9 cellular contexts compared by ENCODE assay signal in genomic region chr4:4524364-4524763, GRCh38. TPM values are rescaled to one million over a fixed set of nuclear protein-coding genes. Genes with fewer than 3 reads are reported as not detected.
DNase-seq lines count a peak whose midpoint lies in the region; ATAC-seq and TF ChIP-seq lines count a peak whose summit lies in the region.
"Had no signal": no experiment of that assay in that cellular context is flagged by ENCODE, and none has a peak within 500 bp of the region (broad histone marks: within the 10 kb centered on the region; RNA-seq: fewer than 3 reads in every experiment).

No MANE protein-coding gene starts in this region.

- H3K4me3 Mint-ChIP-seq in effector memory CD8-positive, alpha-beta T cell: peak overlapping the region; percentile 33 to 48

- peak overlapping the region; percentile 86 to 91 for H3K27ac Mint-ChIP-seq in effector memory CD8-positive, alpha-beta T cell

- H3K27me3 Mint-ChIP-seq in effector memory CD8-positive, alpha-beta T cell: no peaks in the 10 kb centered on the region

- DNase-seq in NCI-H69 (lab: John Stamatoyannopoulos, UW): peak; percentile 73
- peak; percentile 46 to 49 (median 49) for DNase-seq in effector memory CD8-positive, alpha-beta T cell
- no peak for DNase-seq in upper lobe of right lung
- DNase-seq in SKM-1 treated with dmso at 0.1 percent for 144 hours (lab: John Stamatoyannopoulos, UW; ENCODE audit: unreplicated experiment): no peak
- DNase-seq in NCI-H526 (lab: John Stamatoyannopoulos, UW): no peak
- DNase-seq in coronary artery (ENCODE audit: low spot score): no peak

- no peaks in the 10 kb centered on the region for H3K4me1 ChIP-seq in upper lobe of right lung

- no peaks in the 10 kb centered on the region for H3K27me3 ChIP-seq in upper lobe of right lung

- peaks cover 25 to 36% of the 10 kb centered on the region in 2 donors for H3K4me1 Mint-ChIP-seq in effector memory CD8-positive, alpha-beta T cell (ENCODE audit: low read depth in 2 of 2)

- ATAC-seq in GM18520 (IDR thresholded peaks at IDR 0.05; ENCODE audit: unreplicated experiment): peak; percentile 96
- ATAC-seq in HG02588 (IDR thresholded peaks at IDR 0.05; ENCODE audit: unreplicated experiment): peak; percentile 99
- peak; percentile 100 for ATAC-seq in effector memory CD8-positive, alpha-beta T cell (replicated peaks)
- peak; percentile 69 for ATAC-seq in upper lobe of right lung

- H3K4me3 ChIP-seq in upper lobe of right lung (no peak overlapping the region), coronary artery (no peak overlapping the region)

- H3K9me3 Mint-ChIP-seq in effector memory CD8-positive, alpha-beta T cell: no peaks in the 10 kb centered on the region

- intact Hi-C loops in upper lobe of right lung (cut with DNase I): no loop called here

- H3K27ac ChIP-seq in upper lobe of right lung (no peak overlapping the region), coronary artery (no peak overlapping the region)
- H3K27ac ChIP-seq: VCaP had no signal

- TF ChIP-seq CTCF in upper lobe of right lung (IDR thresholded peaks at IDR 0.05) (peak; percentile 7), coronary artery (IDR thresholded peaks at IDR 0.05) (no peak)

- no peaks in the 10 kb centered on the region for H3K9me3 ChIP-seq in upper lobe of right lung

- H3K36me3 Mint-ChIP-seq in effector memory CD8-positive, alpha-beta T cell (ENCODE audit: insufficient read depth): peaks cover 14% of the 10 kb centered on the region

- no peaks in the 10 kb centered on the region for H3K36me3 ChIP-seq in upper lobe of right lung

RNA-seq across cellular contexts. Expression of gene STX18, which starts 17.5 kb away (rescaled TPM):
- 22.1 TPM for total RNA-seq in upper lobe of right lung

Comparison
In these comparisons a context has a peak if more than half of its experiments do, and no peak if none do; other contexts are left out.
1. DNase-seq: peak in NCI-H69 (single experiment) and effector memory CD8-positive, alpha-beta T cell (3 of 3); none in upper lobe of right lung (single experiment), SKM-1 treated with dmso at 0.1 percent for 144 hours (single experiment), NCI-H526 (0 of 2) and coronary artery (single experiment).
2. Peak in every context shown above with its lines, with median percentiles within 50 percentile points of each other: ATAC-seq.